23 cellular contexts compared by ENCODE assay signal in the genomic region with DNA sequence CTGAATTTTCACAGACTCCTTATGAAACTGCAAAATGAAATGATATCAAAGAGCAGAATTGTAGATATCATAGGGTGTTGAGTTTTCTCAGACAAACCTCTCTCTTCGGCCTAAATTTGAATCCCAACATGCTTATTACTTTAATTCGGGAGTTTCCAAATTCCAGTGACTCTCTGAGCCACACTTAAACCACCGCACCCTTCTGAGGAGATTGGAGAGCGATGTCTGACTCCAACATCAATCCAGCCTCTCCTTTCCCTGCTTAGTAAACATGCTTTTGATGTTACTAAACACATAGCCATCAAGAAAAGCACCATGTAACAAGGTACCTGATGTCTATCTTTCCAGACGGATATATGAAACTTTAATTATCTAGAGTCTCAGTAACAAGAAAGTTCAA.
DNase-seq lines count a peak whose midpoint lies in the region; ATAC-seq and TF ChIP-seq lines count a peak whose summit lies in the region.
"Had no signal": no experiment of that assay in that cellular context is flagged by ENCODE, and none has a peak within 500 bp of the region (broad histone marks: within the 10 kb centered on the region; RNA-seq: fewer than 3 reads in every experiment).

No MANE protein-coding gene starts in this region.

- no peak overlapping the region for H3K4me3 ChIP-seq in left lung
- H3K4me3 ChIP-seq: A549, GM12878 had no signal

- H3K36me3 Mint-ChIP-seq in WTC11 (no peaks in the 10 kb centered on the region), nephron progenitor cell (ENCODE audit: low read depth) (peaks cover under 1% of the 10 kb centered on the region)

- peak overlapping the region; percentile 45; the same call in 1 of the 2 replicates for H3K27ac Mint-ChIP-seq in WTC11
- peak overlapping the region; percentile 64 for H3K27ac Mint-ChIP-seq in nephron progenitor cell
- H3K27ac Mint-ChIP-seq: H9, HFFc6 had no signal

- no peak for TF ChIP-seq CTCF in WTC11 (IDR thresholded peaks at IDR 0.05)
- no peak for TF ChIP-seq CTCF in left lung (IDR thresholded peaks at IDR 0.05)
- TF ChIP-seq CTCF in nephron progenitor cell (IDR thresholded peaks at IDR 0.05), result no peak

- CTCF ChIA-PET in WTC11 (lab: Charles Lee), result no interaction called here

- H3K4me3 Mint-ChIP-seq in WTC11 (no peak overlapping the region), nephron progenitor cell (no peak overlapping the region)
- H3K4me3 Mint-ChIP-seq: H9, HFFc6 had no signal

- no peaks in the 10 kb centered on the region for H3K9me3 ChIP-seq in left lung
- H3K9me3 ChIP-seq: A549, BE2C had no signal

- ATAC-seq in WTC11 (no peak), left lung (peak; percentile 62), HG02938 (IDR thresholded peaks at IDR 0.05; ENCODE audit: unreplicated experiment) (no peak)
- ATAC-seq: A549, GM12878, Panc1, SK-N-SH treated with all-trans-retinoic acid at 6 μM for 48 hours had no signal

- intact Hi-C loops in left lung (cut with DNase I), result no loop called here

- H3K27me3 ChIP-seq in left lung, result no peaks in the 10 kb centered on the region
- H3K27me3 ChIP-seq: BE2C had no signal

- H3K4me1 ChIP-seq in left lung, result peaks cover 7 to 11% of the 10 kb centered on the region in 2 donors
- H3K4me1 ChIP-seq: A549, BE2C had no signal

- peak overlapping the region in 1 of 2 donors; percentile 5 for H3K27ac ChIP-seq in left lung
- H3K27ac ChIP-seq: A549 had no signal

- no peaks in the 10 kb centered on the region for H3K36me3 ChIP-seq in left lung
- H3K36me3 ChIP-seq: BE2C had no signal

- DNase-seq in WTC11 (ENCODE audit: low spot score), result no peak
- DNase-seq in left lung, result no peak
- no peak for DNase-seq in nephron progenitor cell
- no peak for DNase-seq in T-helper 1 cell
- no peak for DNase-seq in DMS79 treated with DMSO at 0.1 percent for 48 hours (lab: John Stamatoyannopoulos, UW)
- DNase-seq in NCI-H526 treated with DMSO at 0.1 percent for 48 hours (lab: John Stamatoyannopoulos, UW), result no peak
- DNase-seq: BE2C; DMS79; H9; HFFc6; KBM-7; NCI-H1092 treated with DMSO at 0.1 percent for 48 hours; NCI-H1436 treated with DMSO at 0.1 percent for 48 hours; NCI-H1930; NCI-H2227 treated with DMSO at 0.1 percent for 48 hours; NCI-H510A; NCI-H774; NK-92 treated with Interleukin-12 subunit alpha and Interleukin-12 subunit beta, amount 100 ng/mL, for 24 hours had no signal

- H3K9me3 Mint-ChIP-seq in WTC11 (peaks cover under 1% of the 10 kb centered on the region; the same call in 1 of the 2 replicates), nephron progenitor cell (peaks cover 3% of the 10 kb centered on the region)
- H3K9me3 Mint-ChIP-seq: H9 had no signal

- POLR2A ChIA-PET in WTC11 (lab: Charles Lee), result no interaction called here

- no peaks in the 10 kb centered on the region for H3K27me3 Mint-ChIP-seq in WTC11 (ENCODE audit: low read depth)
- H3K27me3 Mint-ChIP-seq in nephron progenitor cell (ENCODE audit: low read depth, poor library complexity), result no peaks in the 10 kb centered on the region

- H3K4me1 Mint-ChIP-seq in WTC11 (peaks cover 19% of the 10 kb centered on the region), nephron progenitor cell (peaks cover 33% of the 10 kb centered on the region)

TF ChIP-seq in WTC11, 78 proteins besides CTCF, POLR2A, EP300 and RAD21:
- TF ChIP-seq, protein P1, sequence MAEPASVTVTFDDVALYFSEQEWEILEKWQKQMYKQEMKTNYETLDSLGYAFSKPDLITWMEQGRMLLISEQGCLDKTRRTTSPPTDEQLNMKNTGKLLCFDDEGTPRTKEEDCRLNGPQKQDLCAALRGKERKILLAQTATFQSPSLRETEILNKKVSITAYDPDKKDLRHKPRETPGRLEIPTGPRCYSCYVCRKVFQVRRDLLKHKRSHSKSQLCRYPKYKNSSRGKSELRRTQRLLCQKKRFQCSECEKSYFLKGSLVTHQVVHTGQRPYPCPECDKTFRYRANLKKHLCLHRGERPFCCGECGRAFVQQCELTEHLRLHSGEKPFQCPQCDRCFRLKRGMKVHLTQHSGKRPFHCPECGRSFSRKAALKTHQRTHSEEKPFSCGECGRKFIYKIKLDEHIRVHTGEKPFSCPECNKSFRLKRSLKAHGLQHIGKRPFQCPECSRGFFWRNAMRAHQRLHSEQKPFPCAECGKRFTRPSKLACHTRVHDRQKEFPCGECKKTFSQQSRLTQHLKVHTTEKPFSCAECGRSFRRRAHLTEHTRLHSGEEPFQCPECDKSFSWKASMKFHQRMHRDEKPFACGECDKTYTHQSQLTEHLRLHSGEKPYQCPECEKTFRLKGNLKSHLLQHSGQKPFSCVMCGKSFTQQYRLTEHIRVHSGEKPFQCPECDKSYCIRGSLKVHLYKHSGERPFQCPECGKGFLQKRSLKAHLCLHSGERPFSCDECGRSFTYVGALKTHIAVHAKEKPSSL (CRISPR knock-in tag; conservative IDR thresholded peaks at IDR 0.05), result no peak
- TF ChIP-seq NR2C2 (CRISPR knock-in tag; IDR thresholded peaks at IDR 0.05), result no peak
- no peak for TF ChIP-seq MYBL2 (CRISPR knock-in tag; IDR thresholded peaks at IDR 0.05)
- no peak for TF ChIP-seq TP53 (CRISPR knock-in tag; IDR thresholded peaks at IDR 0.05)
- no peak for TF ChIP-seq RELA (CRISPR knock-in tag; IDR thresholded peaks at IDR 0.05; ENCODE audit: borderline replicate concordance)
- no peak for TF ChIP-seq PRRX2 (CRISPR knock-in tag; IDR thresholded peaks at IDR 0.05)
- no peak for TF ChIP-seq NFYB (CRISPR knock-in tag; conservative IDR thresholded peaks at IDR 0.05; ENCODE audit: low read depth)
- no peak for TF ChIP-seq SMAD4 (CRISPR knock-in tag; IDR thresholded peaks at IDR 0.05)
- no peak for TF ChIP-seq KAT7 (CRISPR knock-in tag; IDR thresholded peaks at IDR 0.05; ENCODE audit: borderline replicate concordance)
- TF ChIP-seq ATF1 (CRISPR knock-in tag; IDR thresholded peaks at IDR 0.05), result no peak
- TF ChIP-seq, protein P2, sequence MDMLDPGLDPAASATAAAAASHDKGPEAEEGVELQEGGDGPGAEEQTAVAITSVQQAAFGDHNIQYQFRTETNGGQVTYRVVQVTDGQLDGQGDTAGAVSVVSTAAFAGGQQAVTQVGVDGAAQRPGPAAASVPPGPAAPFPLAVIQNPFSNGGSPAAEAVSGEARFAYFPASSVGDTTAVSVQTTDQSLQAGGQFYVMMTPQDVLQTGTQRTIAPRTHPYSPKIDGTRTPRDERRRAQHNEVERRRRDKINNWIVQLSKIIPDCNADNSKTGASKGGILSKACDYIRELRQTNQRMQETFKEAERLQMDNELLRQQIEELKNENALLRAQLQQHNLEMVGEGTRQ (CRISPR knock-in tag; IDR thresholded peaks at IDR 0.05), result no peak
- TF ChIP-seq, protein P3, sequence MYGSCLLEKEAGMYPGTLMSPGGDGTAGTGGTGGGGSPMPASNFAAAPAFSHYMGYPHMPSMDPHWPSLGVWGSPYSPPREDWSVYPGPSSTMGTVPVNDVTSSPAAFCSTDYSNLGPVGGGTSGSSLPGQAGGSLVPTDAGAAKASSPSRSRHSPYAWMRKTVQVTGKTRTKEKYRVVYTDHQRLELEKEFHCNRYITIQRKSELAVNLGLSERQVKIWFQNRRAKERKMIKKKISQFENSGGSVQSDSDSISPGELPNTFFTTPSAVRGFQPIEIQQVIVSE (CRISPR knock-in tag; IDR thresholded peaks at IDR 0.05; ENCODE audit: borderline replicate concordance), result no peak
- TF ChIP-seq, protein P4, sequence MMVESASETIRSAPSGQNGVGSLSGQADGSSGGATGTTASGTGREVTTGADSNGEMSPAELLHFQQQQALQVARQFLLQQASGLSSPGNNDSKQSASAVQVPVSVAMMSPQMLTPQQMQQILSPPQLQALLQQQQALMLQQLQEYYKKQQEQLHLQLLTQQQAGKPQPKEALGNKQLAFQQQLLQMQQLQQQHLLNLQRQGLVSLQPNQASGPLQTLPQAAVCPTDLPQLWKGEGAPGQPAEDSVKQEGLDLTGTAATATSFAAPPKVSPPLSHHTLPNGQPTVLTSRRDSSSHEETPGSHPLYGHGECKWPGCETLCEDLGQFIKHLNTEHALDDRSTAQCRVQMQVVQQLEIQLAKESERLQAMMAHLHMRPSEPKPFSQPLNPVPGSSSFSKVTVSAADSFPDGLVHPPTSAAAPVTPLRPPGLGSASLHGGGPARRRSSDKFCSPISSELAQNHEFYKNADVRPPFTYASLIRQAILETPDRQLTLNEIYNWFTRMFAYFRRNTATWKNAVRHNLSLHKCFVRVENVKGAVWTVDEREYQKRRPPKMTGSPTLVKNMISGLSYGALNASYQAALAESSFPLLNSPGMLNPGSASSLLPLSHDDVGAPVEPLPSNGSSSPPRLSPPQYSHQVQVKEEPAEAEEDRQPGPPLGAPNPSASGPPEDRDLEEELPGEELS (CRISPR knock-in tag; IDR thresholded peaks at IDR 0.05), result no peak
- TF ChIP-seq, protein P5, sequence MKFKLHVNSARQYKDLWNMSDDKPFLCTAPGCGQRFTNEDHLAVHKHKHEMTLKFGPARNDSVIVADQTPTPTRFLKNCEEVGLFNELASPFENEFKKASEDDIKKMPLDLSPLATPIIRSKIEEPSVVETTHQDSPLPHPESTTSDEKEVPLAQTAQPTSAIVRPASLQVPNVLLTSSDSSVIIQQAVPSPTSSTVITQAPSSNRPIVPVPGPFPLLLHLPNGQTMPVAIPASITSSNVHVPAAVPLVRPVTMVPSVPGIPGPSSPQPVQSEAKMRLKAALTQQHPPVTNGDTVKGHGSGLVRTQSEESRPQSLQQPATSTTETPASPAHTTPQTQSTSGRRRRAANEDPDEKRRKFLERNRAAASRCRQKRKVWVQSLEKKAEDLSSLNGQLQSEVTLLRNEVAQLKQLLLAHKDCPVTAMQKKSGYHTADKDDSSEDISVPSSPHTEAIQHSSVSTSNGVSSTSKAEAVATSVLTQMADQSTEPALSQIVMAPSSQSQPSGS (CRISPR knock-in tag; IDR thresholded peaks at IDR 0.05; ENCODE audit: borderline replicate concordance, low read depth), result no peak
- TF ChIP-seq, protein P6, sequence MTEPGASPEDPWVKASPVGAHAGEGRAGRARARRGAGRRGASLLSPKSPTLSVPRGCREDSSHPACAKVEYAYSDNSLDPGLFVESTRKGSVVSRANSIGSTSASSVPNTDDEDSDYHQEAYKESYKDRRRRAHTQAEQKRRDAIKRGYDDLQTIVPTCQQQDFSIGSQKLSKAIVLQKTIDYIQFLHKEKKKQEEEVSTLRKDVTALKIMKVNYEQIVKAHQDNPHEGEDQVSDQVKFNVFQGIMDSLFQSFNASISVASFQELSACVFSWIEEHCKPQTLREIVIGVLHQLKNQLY (CRISPR knock-in tag; IDR thresholded peaks at IDR 0.05), result no peak
- TF ChIP-seq, protein P7, sequence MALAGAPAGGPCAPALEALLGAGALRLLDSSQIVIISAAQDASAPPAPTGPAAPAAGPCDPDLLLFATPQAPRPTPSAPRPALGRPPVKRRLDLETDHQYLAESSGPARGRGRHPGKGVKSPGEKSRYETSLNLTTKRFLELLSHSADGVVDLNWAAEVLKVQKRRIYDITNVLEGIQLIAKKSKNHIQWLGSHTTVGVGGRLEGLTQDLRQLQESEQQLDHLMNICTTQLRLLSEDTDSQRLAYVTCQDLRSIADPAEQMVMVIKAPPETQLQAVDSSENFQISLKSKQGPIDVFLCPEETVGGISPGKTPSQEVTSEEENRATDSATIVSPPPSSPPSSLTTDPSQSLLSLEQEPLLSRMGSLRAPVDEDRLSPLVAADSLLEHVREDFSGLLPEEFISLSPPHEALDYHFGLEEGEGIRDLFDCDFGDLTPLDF (CRISPR knock-in tag; IDR thresholded peaks at IDR 0.05), result no peak
TF ChIP-seq in WTC11: peak in this region for 0.
